Comparison of ENCODE assay signal across 8 cellular contexts in the genomic region with DNA sequence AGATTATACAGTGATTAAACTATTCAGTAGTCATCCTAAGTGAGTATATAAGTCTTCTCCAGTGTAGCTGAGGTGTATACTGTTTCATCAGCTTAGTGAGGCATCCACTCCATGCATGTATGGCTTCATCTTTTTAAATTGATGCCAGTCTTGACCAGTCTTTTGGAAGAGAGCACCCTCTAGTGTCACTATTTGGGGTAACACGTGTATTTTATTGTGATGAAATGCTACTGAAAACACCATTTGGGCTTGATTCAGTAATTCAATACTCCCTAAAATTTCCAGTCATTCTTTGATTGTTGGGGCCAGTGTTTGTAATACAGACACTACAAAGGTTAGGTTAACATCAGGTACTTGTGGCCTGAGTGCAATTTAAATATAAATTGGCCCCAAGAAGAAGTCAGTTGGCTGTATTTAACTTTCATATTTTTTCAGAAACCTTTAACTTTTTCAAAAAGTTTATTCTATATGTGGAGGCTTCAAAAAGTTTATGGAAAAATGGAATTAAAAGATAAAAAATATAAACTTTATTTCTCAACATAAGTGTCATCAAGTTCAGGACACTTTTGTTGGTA. TPM values are rescaled to one million over a fixed set of nuclear protein-coding genes. Genes with fewer than 3 reads are reported as not detected.
DNase-seq lines count a peak whose midpoint lies in the region; ATAC-seq and TF ChIP-seq lines count a peak whose summit lies in the region.

No MANE protein-coding gene starts in this region.

- TF ChIP-seq CTCF in HCT116 (IDR thresholded peaks at IDR 0.05 in 2 of 3, conservative IDR thresholded peaks at IDR 0.05 in 1 of 3; ENCODE audit: borderline replicate concordance in 1 of 3, insufficient read depth in 1 of 3, low read depth in 2 of 3, low read length in 2 of 3) (peak; percentile 28 to 72 (median 67); a peak in 4 of 6 replicates), astrocyte of the cerebellum (IDR thresholded peaks at IDR 0.05; ENCODE audit: low read depth, low read length, missing control alignments) (peak; percentile 67)

- no peaks in the 10 kb centered on the region for H4K20me1 ChIP-seq in HCT116 (ENCODE audit: insufficient read depth)

- TF ChIP-seq POLR2A in HCT116 (IDR thresholded peaks at IDR 0.05; ENCODE audit: borderline replicate concordance, extremely low read depth, insufficient read depth, insufficient read length) = no peak

- no peaks in the 10 kb centered on the region for H3K9me3 ChIP-seq in HCT116 (ENCODE audit: control insufficient read depth in 1 of 2, insufficient read depth in 1 of 2, low read depth in 1 of 2, low read length in 2 of 2)

- ATAC-seq in HCT116 (peak; percentile 78), HG03039 (IDR thresholded peaks at IDR 0.05; ENCODE audit: unreplicated experiment) (no peak), HG02571 (IDR thresholded peaks at IDR 0.05; ENCODE audit: unreplicated experiment) (no peak)

- CTCF ChIA-PET in HCT116 (lab: Charles Lee) = interaction anchor here (0.6 to 3.3 kb wide), 5 partner anchors 11 to 364 kb away, joined by 3 to 31 read pairs (median 3); partner anchors contain the start of gene FOXA1

- H3K27ac ChIP-seq in HCT116 (ENCODE audit: low read depth, low read length) = no peak overlapping the region

- H3K9ac ChIP-seq in HCT116 (ENCODE audit: low read length) = no peak overlapping the region

- H3K4me3 ChIP-seq in HCT116 (replicated peaks in 1 of 2; ENCODE audit: low read depth in 1 of 2, low read length in 2 of 2) (no peak overlapping the region), astrocyte of the cerebellum (ENCODE audit: low read depth, low read length) (no peak overlapping the region)

- H3K27me3 ChIP-seq in HCT116 (ENCODE audit: insufficient read depth, low read length) = no peaks in the 10 kb centered on the region

- BruUV-seq in HCT116 (replicated peaks; lab: Mats Ljungman, UMichigan) = no TSS peak

- H3K79me2 ChIP-seq in HCT116 (ENCODE audit: insufficient read depth, low read length) = no peaks in the 10 kb centered on the region; the same call in 1 of the 2 replicates

- no peaks in the 10 kb centered on the region for H3K9me2 ChIP-seq in HCT116 (ENCODE audit: insufficient read depth)

- POLR2A ChIA-PET in HCT116 (lab: Charles Lee) = no interaction called here

- intact Hi-C loops in HCT116 (cut with micrococcal nuclease) = loop anchor here (5.0 kb wide), 3 partner anchors 461 to 681 kb away; no protein-coding TSS in a partner anchor

- no peaks in the 10 kb centered on the region for H3K4me1 ChIP-seq in HCT116 (ENCODE audit: control insufficient read depth in 1 of 2, insufficient read depth in 2 of 2, low read length in 2 of 2)

- no peak overlapping the region for H2AFZ ChIP-seq in HCT116 (ENCODE audit: low read depth, low read length, poor library complexity, severe bottlenecking)

- in situ Hi-C loops in astrocyte of the cerebellum (cut with HindIII; ENCODE audit: low sequenced_read_pairs) = no loop called here

- RAD21 ChIA-PET in HCT116 (lab: Charles Lee; ENCODE audit: low non-redundant PET in 1 of 2, low total read pairs in 2 of 2, uncharacterized antibody in 2 of 2, unreplicated experiment in 2 of 2) = no interaction called here

- peak; percentile 59 for TF ChIP-seq RAD21 in HCT116 (IDR thresholded peaks at IDR 0.05; ENCODE audit: low read depth)

- DNase-seq in DMS153 (lab: John Stamatoyannopoulos, UW) (peak; percentile 31), HCT116 (ENCODE audit: low read depth, low spot score) (peak; percentile 41), NCI-H2107 (lab: John Stamatoyannopoulos, UW) (peak; percentile 60), astrocyte of the cerebellum (ENCODE audit: low read depth) (peak; percentile 34), kidney glomerular epithelial cell (lab: John Stamatoyannopoulos, UW) (peak; percentile 61)
- no peak for DNase-seq in activated CD4-positive, alpha-beta T cell treated with anti-CD3 and anti-CD28 coated beads, Interleukin-2, amount 50 U/mL, for 4 hours

- H3K36me3 ChIP-seq in HCT116 (ENCODE audit: control insufficient read depth in 1 of 2, insufficient read depth in 2 of 2, low read length in 2 of 2) = no peaks in the 10 kb centered on the region

- H3K4me2 ChIP-seq in HCT116 (ENCODE audit: low read length) = no peak overlapping the region

TF ChIP-seq in HCT116, 20 proteins besides CTCF, POLR2A, EP300 and RAD21:
- no peak for TF ChIP-seq FOSL1 (IDR thresholded peaks at IDR 0.05; ENCODE audit: low read depth)
- no peak for TF ChIP-seq TCF7L2 (IDR thresholded peaks at IDR 0.05; ENCODE audit: borderline replicate concordance, extremely low read depth, insufficient read depth, insufficient read length)
- no peak for TF ChIP-seq ZFX (IDR thresholded peaks at IDR 0.05)
- peak; percentile 42; the same call in 1 of the 2 replicates for TF ChIP-seq MAX (IDR thresholded peaks at IDR 0.05)
- TF ChIP-seq REST (IDR thresholded peaks at IDR 0.05; ENCODE audit: low read depth) = no peak
- no peak for TF ChIP-seq ZNF274 (IDR thresholded peaks at IDR 0.05; ENCODE audit: low read depth, low read length)

RNA-seq across cellular contexts. Expression of gene MIPOL1, which starts 35.3 kb away (rescaled TPM):
- total RNA-seq in HCT116 (2021; ENCODE audit: unreplicated experiment) = 15.4 TPM
- 5.0 and 5.4 TPM in 2 replicates for polyA plus RNA-seq in HCT116 (2012)

Comparison
In these comparisons a context has a peak if more than half of its experiments do, and no peak if none do; other contexts are left out.
1. DNase-seq: peak in DMS153 (single experiment), HCT116 (single experiment), NCI-H2107 (single experiment), astrocyte of the cerebellum (single experiment) and kidney glomerular epithelial cell (single experiment); none in activated CD4-positive, alpha-beta T cell treated with anti-CD3 and anti-CD28 coated beads, Interleukin-2, amount 50 U/mL, for 4 hours (0 of 2).